10 cellular contexts compared by ENCODE assay signal in the genomic region with DNA sequence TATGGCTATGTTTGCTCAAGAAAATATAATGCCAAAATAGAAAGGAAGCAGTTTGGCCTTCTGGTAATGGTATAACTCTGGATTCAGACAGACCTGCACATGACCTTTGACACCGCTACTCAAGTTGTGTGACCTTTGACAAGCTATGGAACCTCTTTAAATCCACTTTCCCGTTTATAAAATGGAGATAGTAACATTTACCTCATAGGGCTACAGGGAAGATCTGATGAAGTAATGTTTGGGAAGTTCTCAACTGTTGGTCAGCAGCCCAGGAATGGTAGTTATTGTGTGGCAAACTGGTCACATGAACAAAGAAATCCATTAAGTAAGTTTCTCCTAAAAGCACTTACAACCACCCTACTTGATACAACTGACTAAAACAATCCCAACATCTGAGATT.
DNase-seq lines count a peak whose midpoint lies in the region; TF ChIP-seq lines count a peak whose summit lies in the region.
"Had no signal": no experiment of that assay in that cellular context is flagged by ENCODE, and none has a peak within 500 bp of the region (broad histone marks: within the 10 kb centered on the region; RNA-seq: fewer than 3 reads in every experiment).

No MANE protein-coding gene starts in this region.

- no peak overlapping the region for H3K27ac Mint-ChIP-seq in activated naive CD8-positive, alpha-beta T cell treated with anti-CD3 and anti-CD28 coated beads for 36 hours
- H3K27ac Mint-ChIP-seq: progenitor cell of endocrine pancreas had no signal

- DNase-seq in AG09309 (ENCODE audit: low read depth): peak; percentile 27
- DNase-seq in astrocyte of the hippocampus (ENCODE audit: low read depth, low spot score): peak; percentile 59
- no peak for DNase-seq in hepatocyte (ENCODE audit: low spot score)
- no peak for DNase-seq in sigmoid colon
- no peak for DNase-seq in germinal center (ENCODE audit: low spot score)
- no peak for DNase-seq in NOMO-1 (lab: John Stamatoyannopoulos, UW; ENCODE audit: unreplicated experiment in 2 of 2)
- no peak for DNase-seq in effector memory CD4-positive, alpha-beta T cell
- DNase-seq in activated naive CD8-positive, alpha-beta T cell treated with anti-CD3 and anti-CD28 coated beads for 36 hours: no peak

- no peaks in the 10 kb centered on the region for H3K9me3 ChIP-seq in hepatocyte (ENCODE audit: low read depth)
- no peaks in the 10 kb centered on the region for H3K9me3 ChIP-seq in sigmoid colon
- H3K9me3 ChIP-seq in effector memory CD4-positive, alpha-beta T cell (ENCODE audit: control insufficient read depth, low read length): no peaks in the 10 kb centered on the region
- H3K9me3 ChIP-seq: BLaER1 had no signal

- TF ChIP-seq EP300 in sigmoid colon (IDR thresholded peaks at IDR 0.05): peak in 1 of 4 donors; percentile 20

- H3K36me3 ChIP-seq in hepatocyte (replicated peaks; ENCODE audit: insufficient read depth, low read depth) (no peaks in the 10 kb centered on the region), sigmoid colon (no peaks in the 10 kb centered on the region)
- H3K36me3 ChIP-seq in effector memory CD4-positive, alpha-beta T cell (ENCODE audit: control insufficient read depth, insufficient read depth, low read length): no peaks in the 10 kb centered on the region
- H3K36me3 ChIP-seq: BLaER1 had no signal

- H3K9me3 Mint-ChIP-seq in activated naive CD8-positive, alpha-beta T cell treated with anti-CD3 and anti-CD28 coated beads for 36 hours: no peaks in the 10 kb centered on the region

- no peaks in the 10 kb centered on the region for H3K9me2 ChIP-seq in hepatocyte (replicated peaks; ENCODE audit: insufficient read depth)

- H3K4me1 Mint-ChIP-seq in activated naive CD8-positive, alpha-beta T cell treated with anti-CD3 and anti-CD28 coated beads for 36 hours: peaks cover 2% of the 10 kb centered on the region

- H3K27me3 ChIP-seq in hepatocyte (no peaks in the 10 kb centered on the region), sigmoid colon (no peaks in the 10 kb centered on the region)
- H3K27me3 ChIP-seq in effector memory CD4-positive, alpha-beta T cell (replicated peaks; ENCODE audit: control insufficient read depth, insufficient read depth, low read length, poor library complexity, severe bottlenecking): no peaks in the 10 kb centered on the region
- H3K27me3 ChIP-seq: BLaER1 had no signal

- no peak for TF ChIP-seq CTCF in AG09309 (IDR thresholded peaks at IDR 0.05; ENCODE audit: control insufficient read depth, insufficient read depth, low read depth, low read length, missing control alignments)
- no peak for TF ChIP-seq CTCF in hepatocyte (IDR thresholded peaks at IDR 0.05; ENCODE audit: poor library complexity)
- TF ChIP-seq CTCF in sigmoid colon (IDR thresholded peaks at IDR 0.05): no peak

- no peak for TF ChIP-seq POLR2A in sigmoid colon (IDR thresholded peaks at IDR 0.05)

- no peaks in the 10 kb centered on the region for H3K79me2 ChIP-seq in hepatocyte

- WGBS in hepatocyte (ENCODE audit: low lambda C conversion rate, missing lambda C conversion rate): 64% methylated on average over 2 of the region's 2 CpGs
- WGBS in sigmoid colon, 2 donors: 53 to 69% methylated on average over 2 of the region's 2 CpGs

- no peak overlapping the region for H2AFZ ChIP-seq in hepatocyte

- no peak overlapping the region for H3K4me3 Mint-ChIP-seq in activated naive CD8-positive, alpha-beta T cell treated with anti-CD3 and anti-CD28 coated beads for 36 hours

- H4K20me1 ChIP-seq in hepatocyte (ENCODE audit: insufficient read depth, poor library complexity, severe bottlenecking): no peaks in the 10 kb centered on the region
- H4K20me1 ChIP-seq: BLaER1 had no signal

- no peak overlapping the region for H3K4me3 ChIP-seq in AG09309 (ENCODE audit: control insufficient read depth, low read depth, low read length)
- no peak overlapping the region for H3K4me3 ChIP-seq in hepatocyte
- no peak overlapping the region for H3K4me3 ChIP-seq in sigmoid colon
- no peak overlapping the region for H3K4me3 ChIP-seq in effector memory CD4-positive, alpha-beta T cell (ENCODE audit: insufficient read depth, low read depth, low read length, poor library complexity, severe bottlenecking)
- H3K4me3 ChIP-seq: BLaER1 had no signal

- peaks cover 1% of the 10 kb centered on the region for H3K36me3 Mint-ChIP-seq in activated naive CD8-positive, alpha-beta T cell treated with anti-CD3 and anti-CD28 coated beads for 36 hours

- H3K4me2 ChIP-seq in hepatocyte: no peak overlapping the region
- H3K4me2 ChIP-seq: BLaER1 had no signal

- H3K27ac ChIP-seq in hepatocyte (peak overlapping the region; percentile 76), sigmoid colon (peak overlapping the region; percentile 84 to 90 (median 88))
- no peak overlapping the region for H3K27ac ChIP-seq in effector memory CD4-positive, alpha-beta T cell (ENCODE audit: insufficient read depth, low read length, poor library complexity, severe bottlenecking)
- H3K27ac ChIP-seq: BLaER1 had no signal

- intact Hi-C loops in sigmoid colon (cut with DNase I): loop anchor here (10.0 kb wide), 1 partner anchor 91 kb away; a partner anchor contains a TSS

- no peaks in the 10 kb centered on the region for H3K27me3 Mint-ChIP-seq in activated naive CD8-positive, alpha-beta T cell treated with anti-CD3 and anti-CD28 coated beads for 36 hours
- H3K27me3 Mint-ChIP-seq: progenitor cell of endocrine pancreas had no signal

- H3K4me1 ChIP-seq in hepatocyte (ENCODE audit: insufficient read depth): peaks cover 27% of the 10 kb centered on the region
- peaks cover 0 to 71% (median 63%) of the 10 kb centered on the region in 4 donors for H3K4me1 ChIP-seq in sigmoid colon
- H3K4me1 ChIP-seq in effector memory CD4-positive, alpha-beta T cell (ENCODE audit: control insufficient read depth, insufficient read depth, low read length, poor library complexity, severe bottlenecking): no peaks in the 10 kb centered on the region
- H3K4me1 ChIP-seq: BLaER1 had no signal

Comparison
In these comparisons a context has a peak if more than half of its experiments do, and no peak if none do; other contexts are left out.
1. DNase-seq: peak in AG09309 (single experiment) and astrocyte of the hippocampus (single experiment); none in hepatocyte (single experiment), sigmoid colon (single experiment), germinal center (single experiment), NOMO-1 (0 of 2), effector memory CD4-positive, alpha-beta T cell (0 of 3) and activated naive CD8-positive, alpha-beta T cell treated with anti-CD3 and anti-CD28 coated beads for 36 hours (single experiment).